Comparison of ENCODE assay signal across 10 cellular contexts in the genomic region with DNA sequence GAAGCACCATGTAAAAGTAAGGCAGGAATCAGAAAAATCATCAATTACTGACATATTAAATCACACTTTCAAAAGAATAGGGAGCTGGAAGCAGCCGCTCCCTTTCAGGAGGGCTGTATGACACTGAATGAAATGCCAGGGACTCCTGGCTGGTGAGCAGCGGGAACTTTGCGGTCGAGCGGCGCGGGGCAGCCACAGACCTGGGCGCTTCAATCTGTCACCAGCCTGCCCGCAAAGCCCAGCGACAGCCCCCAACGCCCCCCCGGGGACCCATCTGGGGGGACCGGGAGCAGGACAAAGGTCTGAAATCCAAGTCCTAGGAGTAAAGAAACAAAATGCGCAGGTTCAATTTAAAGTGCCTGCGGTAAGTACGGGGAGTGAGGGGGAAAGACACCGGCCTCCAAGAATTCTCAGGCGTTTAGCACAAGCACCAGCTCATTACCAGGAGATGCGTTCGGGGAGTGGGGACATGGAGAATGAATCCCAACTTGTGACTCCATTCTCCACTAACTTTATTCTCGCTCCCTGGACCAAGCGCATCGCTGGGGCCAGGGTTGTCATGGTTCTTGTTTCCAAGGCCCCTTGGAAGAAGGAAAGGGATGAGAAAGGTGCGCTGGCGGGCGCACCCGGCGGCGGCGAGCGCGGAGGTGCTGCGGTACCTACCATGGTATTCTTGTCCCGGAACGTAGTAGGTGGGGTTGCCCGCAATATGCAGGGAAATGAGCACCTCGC. TPM values are rescaled to one million over a fixed set of nuclear protein-coding genes. Genes with fewer than 3 reads are reported as not detected.
A peak's percentile ranks its signal among the peaks of the same experiment; 100 is the strongest.
DNase-seq lines count a peak whose midpoint lies in the region; ATAC-seq and TF ChIP-seq lines count a peak whose summit lies in the region.
"Had no signal": no experiment of that assay in that cellular context is flagged by ENCODE, and none has a peak within 500 bp of the region (broad histone marks: within the 10 kb centered on the region; RNA-seq: fewer than 3 reads in every experiment).

No MANE protein-coding gene starts in this region.

- H3K36me3 ChIP-seq in heart right ventricle (no peaks in the 10 kb centered on the region), right lobe of liver (no peaks in the 10 kb centered on the region), urinary bladder (ENCODE audit: insufficient read depth) (no peaks in the 10 kb centered on the region), thyroid gland (no peaks in the 10 kb centered on the region)

- H3K4me1 ChIP-seq in heart right ventricle (peaks cover 0 to 15% (median 6%) of the 10 kb centered on the region in 9 donors), right lobe of liver (peaks cover 0 to 8% (median 4%) of the 10 kb centered on the region in 4 donors), urinary bladder (ENCODE audit: insufficient read depth) (peaks cover 5% of the 10 kb centered on the region), thyroid gland (peaks cover 3 to 5% of the 10 kb centered on the region in 2 donors)

- no peak for TF ChIP-seq CTCF in heart right ventricle (IDR thresholded peaks at IDR 0.05)
- TF ChIP-seq CTCF in astrocyte of the cerebellum (IDR thresholded peaks at IDR 0.05; ENCODE audit: low read depth, low read length, missing control alignments) = no peak
- TF ChIP-seq CTCF in right lobe of liver (IDR thresholded peaks at IDR 0.05) = no peak
- no peak for TF ChIP-seq CTCF in thyroid gland (IDR thresholded peaks at IDR 0.05)

- TF ChIP-seq POLR2A in right lobe of liver (IDR thresholded peaks at IDR 0.05) (no peak), thyroid gland (IDR thresholded peaks at IDR 0.05) (no peak)

- DNase-seq in heart right ventricle = no peak
- no peak for DNase-seq in Right ventricle myocardium inferior (ENCODE audit: missing footprints)
- DNase-seq in astrocyte of the cerebellum (ENCODE audit: low read depth) = no peak
- DNase-seq in right lobe of liver = peak in 1 of 3 donors; percentile 25
- DNase-seq in thyroid gland = no peak
- DNase-seq: activated CD4-positive, CD25-positive, alpha-beta regulatory T cell treated with anti-CD3 and anti-CD28 coated beads, Interleukin-2, amount 50 U/mL, for 72 hours; GDM1 had no signal

- in situ Hi-C loops in astrocyte of the cerebellum (cut with HindIII; ENCODE audit: low sequenced_read_pairs) = no loop called here

- H3K27ac ChIP-seq in heart right ventricle (no peak overlapping the region), right lobe of liver (peak overlapping the region; percentile 30 to 68 (median 48)), urinary bladder (ENCODE audit: low read depth) (no peak overlapping the region), thyroid gland (peak overlapping the region in 1 of 3 donors; percentile 8)

- H3K9me3 ChIP-seq in heart right ventricle = no peaks in the 10 kb centered on the region
- no peaks in the 10 kb centered on the region for H3K9me3 ChIP-seq in right lobe of liver
- no peaks in the 10 kb centered on the region for H3K9me3 ChIP-seq in thyroid gland

- WGBS in heart right ventricle, 2 donors = 3 to 4% methylated on average over 37 of the region's 37 CpGs
- 7% methylated on average over 31 of the region's 37 CpGs for WGBS in right lobe of liver (ENCODE audit: insufficient coverage, low coverage, low lambda C conversion rate, missing lambda C conversion rate)
- 3% methylated on average over 37 of the region's 37 CpGs for WGBS in urinary bladder
- WGBS in thyroid gland, 2 donors = 3 to 4% methylated on average over 33 to 35 of the region's 37 CpGs

- ATAC-seq in heart right ventricle (no peak), Right ventricle myocardium inferior (no peak), right lobe of liver (peak in 3 of 4 donors; percentile 2 to 21 (median 11)), GM21360 (IDR thresholded peaks at IDR 0.05; ENCODE audit: unreplicated experiment) (no peak), GM19351 (IDR thresholded peaks at IDR 0.05; ENCODE audit: unreplicated experiment) (no peak)

- H3K27me3 ChIP-seq in heart right ventricle = peaks cover 0 to 84% (median 68%) of the 10 kb centered on the region in 7 donors
- H3K27me3 ChIP-seq in right lobe of liver = no peaks in the 10 kb centered on the region
- H3K27me3 ChIP-seq in thyroid gland = peaks cover 8% of the 10 kb centered on the region

- intact Hi-C loops in heart right ventricle (cut with DNase I) = no loop called here
- intact Hi-C loops in Right ventricle myocardium inferior (cut with DNase I) = no loop called here
- intact Hi-C loops in right lobe of liver (cut with DNase I) = no loop called here
- intact Hi-C loops in thyroid gland (cut with DNase I) = no loop called here

- H3K4me3 ChIP-seq in heart right ventricle (peak overlapping the region; percentile 1 to 50 (median 35)), astrocyte of the cerebellum (ENCODE audit: low read depth, low read length) (peak overlapping the region; percentile 40), right lobe of liver (peak overlapping the region; percentile 41 to 60 (median 51)), urinary bladder (ENCODE audit: low read depth, low read length) (peak overlapping the region; percentile 68), thyroid gland (replicated peaks in 1 of 3) (peak overlapping the region in 1 of 3 donors; percentile 29)

RNA-seq across cellular contexts. Expression of gene RELN, which starts 0.8 kb away (rescaled TPM):
- total RNA-seq in heart right ventricle = 1 to 10 TPM in 3 of 10 donors, under 1 TPM in 7; 0.22 to 1.9 (median 0.77) TPM
- 1 to 10 TPM in 1 of 2 donors, under 1 TPM in 1; 0.95 to 1.0 TPM for polyA plus RNA-seq in heart right ventricle
- total RNA-seq in Right ventricle myocardium inferior = 0.62 TPM
- 10 to 100 TPM; 11.9 to 35.7 (median 18.9) TPM for total RNA-seq in right lobe of liver
- total RNA-seq in urinary bladder = 26.3 TPM
- polyA plus RNA-seq in urinary bladder = 3.8 TPM
- total RNA-seq in thyroid gland = 10 to 100 TPM; 16.0 to 52.3 (median 23.6) TPM

Comparison
In these comparisons a context has a peak if more than half of its experiments do, and no peak if none do; other contexts are left out.
1. ATAC-seq: peak in right lobe of liver (3 of 4); none in heart right ventricle (0 of 8), Right ventricle myocardium inferior (single experiment), GM21360 (single experiment) and GM19351 (single experiment).
2. H3K27ac ChIP-seq: peak in right lobe of liver (3 of 3); none in heart right ventricle (0 of 10) and urinary bladder (single experiment).